Comparison of ENCODE assay signal across 9 cellular contexts in the genomic region with DNA sequence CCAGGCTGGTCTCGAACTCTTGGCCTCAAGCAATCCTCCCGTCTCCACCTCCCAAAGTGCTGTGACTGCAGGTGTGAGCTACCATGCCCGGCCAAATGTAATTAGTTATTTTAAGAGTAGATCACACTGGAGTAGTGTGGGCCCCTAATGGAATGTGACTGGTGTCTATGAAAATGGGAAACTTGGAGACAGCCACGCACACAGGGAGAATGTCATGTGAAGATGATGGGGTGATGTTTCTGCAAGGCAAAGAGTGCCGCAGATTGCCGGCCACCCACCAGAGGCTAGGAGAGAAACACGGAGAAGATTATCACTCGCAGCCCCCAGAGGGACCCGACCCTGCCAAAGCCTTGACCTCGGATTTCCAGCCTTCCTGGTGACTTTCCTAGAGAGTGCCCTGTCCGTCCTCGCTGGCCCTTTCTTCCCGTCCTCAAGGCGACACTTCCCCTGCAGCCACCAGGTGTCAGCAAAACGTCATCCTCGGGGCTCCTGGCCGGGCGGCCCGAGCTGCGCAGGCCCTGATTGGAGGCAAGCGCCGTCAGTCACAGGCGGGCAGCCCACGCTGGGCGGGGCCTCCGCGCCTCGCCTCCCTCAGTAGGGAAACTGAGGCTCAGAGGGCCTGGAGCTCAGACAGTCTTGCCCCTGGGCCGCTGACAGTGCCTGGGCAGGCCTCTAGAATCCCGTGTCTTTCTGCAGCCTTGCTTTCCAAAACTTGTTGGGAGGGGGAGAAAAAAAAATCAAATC. TPM values are rescaled to one million over a fixed set of nuclear protein-coding genes. Genes with fewer than 3 reads are reported as not detected.
A peak's percentile ranks its signal among the peaks of the same experiment; 100 is the strongest.
DNase-seq lines count a peak whose midpoint lies in the region; TF ChIP-seq lines count a peak whose summit lies in the region.
"Had no signal": no experiment of that assay in that cellular context is flagged by ENCODE, and none has a peak within 500 bp of the region (broad histone marks: within the 10 kb centered on the region; RNA-seq: fewer than 3 reads in every experiment).

No MANE protein-coding gene starts in this region.

- H3K9me3 ChIP-seq in SJSA1 (replicated peaks) (no peaks in the 10 kb centered on the region), suprapubic skin (no peaks in the 10 kb centered on the region)

- peaks cover 4% of the 10 kb centered on the region; the same call in 1 of the 2 replicates for H3K4me1 ChIP-seq in SJSA1 (replicated peaks)
- peaks cover 6% of the 10 kb centered on the region for H3K4me1 ChIP-seq in suprapubic skin

- H3K27ac ChIP-seq in SJSA1 (no peak overlapping the region), suprapubic skin (no peak overlapping the region)

- no peak for TF ChIP-seq POLR2A in suprapubic skin (IDR thresholded peaks at IDR 0.05)

- H3K9me3 Mint-ChIP-seq in glutamatergic neuron (ENCODE audit: unreplicated experiment): no peaks in the 10 kb centered on the region

- H3K36me3 Mint-ChIP-seq in glutamatergic neuron (ENCODE audit: unreplicated experiment): no peaks in the 10 kb centered on the region

- no peak for TF ChIP-seq EP300 in suprapubic skin (IDR thresholded peaks at IDR 0.05)

- DNase-seq in NCI-H2081 (lab: John Stamatoyannopoulos, UW): peak; percentile 63 to 73
- no peak for DNase-seq in NCI-H2081 treated with DMSO at 0.1 percent for 48 hours (lab: John Stamatoyannopoulos, UW)
- DNase-seq in LoVo (ENCODE audit: low spot score): peak; percentile 89
- DNase-seq in SJSA1 (ENCODE audit: low read depth in 1 of 2, low spot score in 2 of 2): peak; percentile 43 to 82
- peak; percentile 66 for DNase-seq in activated naive CD4-positive, alpha-beta T cell treated with anti-CD3 and anti-CD28 coated beads, Interleukin-2, amount 50 U/mL, for 16 hours
- peak; percentile 93 for DNase-seq in glutamatergic neuron
- DNase-seq in pons (ENCODE audit: low spot score): peak; percentile 20
- DNase-seq in suprapubic skin (ENCODE audit: low spot score in 2 of 2): no peak

- TF ChIP-seq CTCF in glutamatergic neuron (IDR thresholded peaks at IDR 0.05; ENCODE audit: partially characterized antibody, unreplicated experiment) (peak; percentile 73), suprapubic skin (IDR thresholded peaks at IDR 0.05) (peak in 1 of 2 donors; percentile 55)

- no peak overlapping the region for H3K27ac Mint-ChIP-seq in glutamatergic neuron (ENCODE audit: unreplicated experiment)

- peaks cover 4% of the 10 kb centered on the region for H3K27me3 Mint-ChIP-seq in glutamatergic neuron (ENCODE audit: unreplicated experiment)

- H3K4me1 Mint-ChIP-seq in glutamatergic neuron (ENCODE audit: low read depth, unreplicated experiment): no peaks in the 10 kb centered on the region

- H3K36me3 ChIP-seq in SJSA1: no peaks in the 10 kb centered on the region
- no peaks in the 10 kb centered on the region for H3K36me3 ChIP-seq in suprapubic skin

- H3K4me3 ChIP-seq in SJSA1 (no peak overlapping the region), suprapubic skin (no peak overlapping the region)

- 29% methylated on average over 12 of the region's 30 CpGs for WGBS in suprapubic skin

- H3K4me3 Mint-ChIP-seq in glutamatergic neuron (ENCODE audit: unreplicated experiment): peak overlapping the region; percentile 46

- H3K27me3 ChIP-seq in SJSA1 (replicated peaks) (peaks cover 16% of the 10 kb centered on the region), suprapubic skin (peaks cover 34% of the 10 kb centered on the region)

RNA-seq across cellular contexts. Expression of a gene that starts 16.3 kb away (rescaled TPM):
- total RNA-seq in SJSA1 (2014; rRNA removed; shearing (Covaris generic)): 0.21 TPM in 1 of 2 replicates, not detected in the other
- total RNA-seq in glutamatergic neuron (ENCODE audit: unreplicated experiment) (not detected), suprapubic skin (1 to 10 TPM in 1 of 4 donors, not detected in 3; 2.0 TPM)
- total RNA-seq: skeletal muscle tissue had no signal

RNA-seq across cellular contexts. Expression of a gene that starts 36.1 kb away (rescaled TPM):
- not detected in 2 replicates for total RNA-seq in SJSA1 (2014; rRNA removed; shearing (Covaris generic))
- total RNA-seq in glutamatergic neuron (ENCODE audit: unreplicated experiment): not detected
- not detected for total RNA-seq in suprapubic skin
- total RNA-seq: skeletal muscle tissue had no signal

Comparison
In these comparisons a context has a peak if more than half of its experiments do, and no peak if none do; other contexts are left out.
1. DNase-seq: peak in NCI-H2081 (2 of 2), LoVo (single experiment), SJSA1 (2 of 2), activated naive CD4-positive, alpha-beta T cell treated with anti-CD3 and anti-CD28 coated beads, Interleukin-2, amount 50 U/mL, for 16 hours (single experiment), glutamatergic neuron (single experiment) and pons (single experiment); none in NCI-H2081 treated with DMSO at 0.1 percent for 48 hours (single experiment) and suprapubic skin (0 of 2).